Comparison of ENCODE assay signal across 1 cellular context in genomic region chr3:38493019-38493418, GRCh38.
TF ChIP-seq lines count a peak whose summit lies in the region.

No MANE protein-coding gene starts in this region.

TF ChIP-seq in HepG2, 621 proteins besides CTCF, POLR2A, EP300 and RAD21:
- no peak for TF ChIP-seq PBX2 (CRISPR knock-in tag; IDR thresholded peaks at IDR 0.05)
